ENCODE assay signal across 8 cellular contexts in genomic region chr6:52419809-52420667, GRCh38. TPM values are rescaled to one million over a fixed set of nuclear protein-coding genes. Genes with fewer than 3 reads are reported as not detected.
A peak's percentile ranks its signal among the peaks of the same experiment; 100 is the strongest.
DNase-seq lines count a peak whose midpoint lies in the region; ATAC-seq and TF ChIP-seq lines count a peak whose summit lies in the region.

TSS of gene EFHC1 (plus strand) at chr6:52420342. CDS start at chr6:52420411, 69 bp downstream.

- H3K4me3 ChIP-seq in BJ (ENCODE audit: low read depth, low read length) = peak within 1 kb of the TSS; percentile 84

- CTCF ChIA-PET in BJ (lab: Yijun Ruan, JAX) = interaction anchor here (0.9 to 3.8 kb wide), 8 partner anchors 94 to 248 kb away, joined by 3 to 22 read pairs (median 5); partner anchors contain the start of gene TRAM2

- no peaks in the 10 kb centered on the region for H3K36me3 ChIP-seq in BJ (ENCODE audit: control insufficient read depth, insufficient read depth, low read length)

- ATAC-seq in HG03457 (IDR thresholded peaks at IDR 0.05; ENCODE audit: unreplicated experiment) = peak; percentile 89

- no peak for TF ChIP-seq CTCF in BJ (IDR thresholded peaks at IDR 0.05; ENCODE audit: insufficient read depth, low read depth, low read length)

- DNase-seq in BJ (ENCODE audit: low read depth) (peak; percentile 84), GM19240 (ENCODE audit: insufficient read length, low spot score) (peak; percentile 72), NCI-H524 treated with DMSO at 0.1 percent for 48 hours (lab: John Stamatoyannopoulos, UW) (peak; percentile 82), cortex of kidney (lab: John Stamatoyannopoulos, UW) (peak; percentile 54), left kidney (ENCODE audit: low read depth, low spot score) (peak; percentile 100)
- peak; percentile 99 for DNase-seq in activated CD4-positive, alpha-beta T cell treated with anti-CD3 and anti-CD28 coated beads for 48 hours
- DNase-seq in stimulated activated CD4-positive, alpha-beta T cell treated with anti-CD3 and anti-CD28 coated beads, Interleukin-2, amount 100 ng/mL, for 24 hours = peak; percentile 99

- POLR2A ChIA-PET in BJ (lab: Charles Lee) = interaction anchor here (0.6 to 1.1 kb wide), 5 partner anchors 150 to 178 kb away, joined by 3 to 4 read pairs (median 3); no protein-coding TSS in a partner anchor

- H3K27me3 ChIP-seq in BJ (ENCODE audit: control insufficient read depth, insufficient read depth, low read length) = no peaks in the 10 kb centered on the region

RNA-seq across cellular contexts. Expression of gene EFHC1, which starts in this region (rescaled TPM):
- 16.6 and 26.3 TPM in 2 replicates for polyA plus RNA-seq in BJ (2011; rRNA removed)
- 12.1 and 22.7 TPM in 2 replicates for polyA minus RNA-seq in BJ (2011; rRNA and poly(A)+ RNA removed)

Comparison
In these comparisons a context has a peak if more than half of its experiments do, and no peak if none do; other contexts are left out.
1. Peak in every context shown above with its lines: DNase-seq, ATAC-seq and H3K4me3 ChIP-seq.